In genomic region chr12:132491349-132491663, GRCh38 we compare ENCODE assay signal across 8 cellular contexts. TPM values are rescaled to one million over a fixed set of nuclear protein-coding genes. Genes with fewer than 3 reads are reported as not detected.
DNase-seq lines count a peak whose midpoint lies in the region; ATAC-seq, FAIRE-seq and TF ChIP-seq lines count a peak whose summit lies in the region.

No MANE protein-coding gene starts in this region.

- intact Hi-C loops in gastrocnemius medialis (cut with DNase I; ENCODE audit: low total_unique reads) (loop anchor here (2.0 to 5.0 kb wide), 3 partner anchors 15 to 595 kb away; partner anchors contain the start of genes DDX51 and NOC4L), sciatic nerve (cut with DNase I) (no loop called here)

- TF ChIP-seq POLR2A in GM12892 (IDR thresholded peaks at IDR 0.05; ENCODE audit: low read depth, low read length) (no peak), gastrocnemius medialis (IDR thresholded peaks at IDR 0.05) (no peak)

- H3K27me3 ChIP-seq in gastrocnemius medialis, result no peaks in the 10 kb centered on the region

- H3K9me3 ChIP-seq in SK-N-MC (ENCODE audit: low read depth, low read length) (no peaks in the 10 kb centered on the region), gastrocnemius medialis (no peaks in the 10 kb centered on the region)

- H3K9ac ChIP-seq in SK-N-MC (ENCODE audit: insufficient read length), result peak overlapping the region; percentile 74

- no peak for ATAC-seq in gastrocnemius medialis
- no peak for ATAC-seq in HG02588 (IDR thresholded peaks at IDR 0.05; ENCODE audit: unreplicated experiment)
- no peak for ATAC-seq in sciatic nerve
- no peak for ATAC-seq in HG02970 (IDR thresholded peaks at IDR 0.05; ENCODE audit: low FRiP score, unreplicated experiment)

- peak overlapping the region; percentile 84 for H3K4me3 ChIP-seq in SK-N-MC
- H3K4me3 ChIP-seq in fibroblast of the aortic adventitia (ENCODE audit: low read depth, low read length), result peak overlapping the region; percentile 76
- peak overlapping the region; percentile 62 to 89 (median 74) for H3K4me3 ChIP-seq in gastrocnemius medialis

- H3K36me3 ChIP-seq in SK-N-MC (ENCODE audit: insufficient read depth, low read length) (no peaks in the 10 kb centered on the region), gastrocnemius medialis (no peaks in the 10 kb centered on the region)

- DNase-seq in GM12892 (ENCODE audit: insufficient read length), result no peak
- DNase-seq in SK-N-MC (ENCODE audit: low read depth, low spot score), result no peak
- no peak for DNase-seq in fibroblast of the aortic adventitia (ENCODE audit: low read depth)
- no peak for DNase-seq in gastrocnemius medialis
- DNase-seq in HPDE6-E6E7 (ENCODE audit: extremely low spot score), result no peak
- no peak for DNase-seq in sciatic nerve (ENCODE audit: low spot score)

- H3K27ac ChIP-seq in SK-N-MC (no peak overlapping the region), gastrocnemius medialis (peak overlapping the region; percentile 73 to 81 (median 78))

- FAIRE-seq in GM12892 (lab: Jason Lieb, UNC), result peak; percentile 68

- H3K4me1 ChIP-seq in gastrocnemius medialis, result peaks cover 45 to 54% of the 10 kb centered on the region in 2 donors

- in situ Hi-C loops in gastrocnemius medialis (cut with MboI; ENCODE audit: low sequenced_read_pairs in 4 of 4), result no loop called here

- no peak for TF ChIP-seq CTCF in fibroblast of the aortic adventitia (IDR thresholded peaks at IDR 0.05; ENCODE audit: insufficient read depth, low read length)
- TF ChIP-seq CTCF in gastrocnemius medialis (IDR thresholded peaks at IDR 0.05 in 4 of 5, conservative IDR thresholded peaks at IDR 0.05 in 1 of 5), result no peak

RNA-seq across cellular contexts. Expression of gene FBRSL1, which starts 1.4 kb away (rescaled TPM):
- 3.1 TPM for polyA plus RNA-seq in GM12892 (2012; ENCODE audit: missing spikeins)
- total RNA-seq in fibroblast of the aortic adventitia (ENCODE audit: low replicate concordance) (5.2 and 10.3 TPM in 2 replicates), gastrocnemius medialis (10 to 100 TPM in 3 of 4 donors, 1 to 10 TPM in 1; 8.4 to 29.4 (median 22.8) TPM), sciatic nerve (43.7 TPM)
